In the genomic region with DNA sequence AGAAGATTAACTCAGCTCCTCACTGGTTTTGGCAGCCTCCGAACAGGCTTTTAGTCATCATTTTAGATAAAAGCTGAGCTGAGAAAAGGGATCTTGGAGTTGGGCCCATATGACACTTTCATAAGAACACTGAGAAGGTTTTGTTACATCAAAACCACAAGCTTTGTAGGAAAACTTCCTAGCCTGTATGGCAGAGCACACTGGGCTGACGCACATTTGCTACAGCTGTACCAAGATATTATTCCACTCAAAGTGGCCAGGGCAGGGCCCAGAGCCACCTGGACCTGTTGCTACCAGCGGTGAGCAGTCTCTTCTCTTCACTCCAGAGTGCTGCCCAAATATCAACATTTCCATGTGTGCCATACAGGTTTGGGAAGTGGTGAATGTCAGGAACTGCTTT, we compare ENCODE assay signal across 11 cellular contexts.
A peak's percentile ranks its signal among the peaks of the same experiment; 100 is the strongest.
DNase-seq lines count a peak whose midpoint lies in the region; ATAC-seq and TF ChIP-seq lines count a peak whose summit lies in the region.
"Had no signal": no experiment of that assay in that cellular context is flagged by ENCODE, and none has a peak within 500 bp of the region (broad histone marks: within the 10 kb centered on the region; RNA-seq: fewer than 3 reads in every experiment).

No MANE protein-coding gene starts in this region.

- H3K27ac Mint-ChIP-seq in HFFc6 = peak overlapping the region; percentile 96
- H3K27ac Mint-ChIP-seq: IgD-negative memory B cell had no signal

- no peaks in the 10 kb centered on the region for H3K9me3 ChIP-seq in mucosa of descending colon

- H3K36me3 ChIP-seq in mucosa of descending colon (ENCODE audit: low read depth) = no peaks in the 10 kb centered on the region

- intact Hi-C loops in mucosa of descending colon (cut with DNase I, micrococcal nuclease) = no loop called here

- no peaks in the 10 kb centered on the region for H3K4me1 ChIP-seq in mucosa of descending colon (ENCODE audit: low read depth)

- TF ChIP-seq CTCF in HFFc6 (IDR thresholded peaks at IDR 0.05) (no peak), astrocyte of the cerebellum (IDR thresholded peaks at IDR 0.05; ENCODE audit: low read depth, low read length, missing control alignments) (no peak), mucosa of descending colon (IDR thresholded peaks at IDR 0.05) (no peak)

- H3K36me3 Mint-ChIP-seq in HFFc6 (ENCODE audit: low read depth) = peaks cover 25% of the 10 kb centered on the region
- H3K36me3 Mint-ChIP-seq: IgD-negative memory B cell had no signal

- peak overlapping the region; percentile 78 for H3K4me3 Mint-ChIP-seq in HFFc6
- H3K4me3 Mint-ChIP-seq: IgD-negative memory B cell had no signal

- in situ Hi-C loops in astrocyte of the cerebellum (cut with HindIII; ENCODE audit: low sequenced_read_pairs) = no loop called here

- peak overlapping the region; percentile 13 for H3K4me3 ChIP-seq in astrocyte of the cerebellum (ENCODE audit: low read depth, low read length)
- no peak overlapping the region for H3K4me3 ChIP-seq in mucosa of descending colon

- DNase-seq in HFFc6 (peak; percentile 93), astrocyte of the cerebellum (ENCODE audit: low read depth) (peak; percentile 99), hepatic stellate cell (ENCODE audit: low spot score) (peak; percentile 11), superior temporal gyrus (ENCODE audit: extremely low spot score) (peak; percentile 81), DMS53 (lab: John Stamatoyannopoulos, UW) (no peak), mucosa of descending colon (no peak), SKM-1 (lab: John Stamatoyannopoulos, UW; ENCODE audit: unreplicated experiment) (no peak)
- no peak for DNase-seq in activated CD4-positive, alpha-beta T cell treated with anti-CD3 and anti-CD28 coated beads, Interleukin-2, amount 50 U/mL, for 4 hours
- DNase-seq: dermis blood vessel endothelial cell, occipital lobe had no signal

- peaks cover 81% of the 10 kb centered on the region for H3K4me1 Mint-ChIP-seq in HFFc6 (ENCODE audit: low read depth)

- no peaks in the 10 kb centered on the region for H3K9me3 Mint-ChIP-seq in HFFc6

- H3K27me3 Mint-ChIP-seq in HFFc6 (ENCODE audit: insufficient read depth) = no peaks in the 10 kb centered on the region

- ATAC-seq in mucosa of descending colon = no peak

Comparison
In these comparisons a context has a peak if more than half of its experiments do, and no peak if none do; other contexts are left out.
1. DNase-seq: peak in HFFc6 (single experiment), astrocyte of the cerebellum (single experiment), hepatic stellate cell (single experiment) and superior temporal gyrus (single experiment); none in DMS53 (single experiment), mucosa of descending colon (0 of 3), activated CD4-positive, alpha-beta T cell treated with anti-CD3 and anti-CD28 coated beads, Interleukin-2, amount 50 U/mL, for 4 hours (0 of 2) and SKM-1 (single experiment).